8 cellular contexts compared by ENCODE assay signal in the genomic region with DNA sequence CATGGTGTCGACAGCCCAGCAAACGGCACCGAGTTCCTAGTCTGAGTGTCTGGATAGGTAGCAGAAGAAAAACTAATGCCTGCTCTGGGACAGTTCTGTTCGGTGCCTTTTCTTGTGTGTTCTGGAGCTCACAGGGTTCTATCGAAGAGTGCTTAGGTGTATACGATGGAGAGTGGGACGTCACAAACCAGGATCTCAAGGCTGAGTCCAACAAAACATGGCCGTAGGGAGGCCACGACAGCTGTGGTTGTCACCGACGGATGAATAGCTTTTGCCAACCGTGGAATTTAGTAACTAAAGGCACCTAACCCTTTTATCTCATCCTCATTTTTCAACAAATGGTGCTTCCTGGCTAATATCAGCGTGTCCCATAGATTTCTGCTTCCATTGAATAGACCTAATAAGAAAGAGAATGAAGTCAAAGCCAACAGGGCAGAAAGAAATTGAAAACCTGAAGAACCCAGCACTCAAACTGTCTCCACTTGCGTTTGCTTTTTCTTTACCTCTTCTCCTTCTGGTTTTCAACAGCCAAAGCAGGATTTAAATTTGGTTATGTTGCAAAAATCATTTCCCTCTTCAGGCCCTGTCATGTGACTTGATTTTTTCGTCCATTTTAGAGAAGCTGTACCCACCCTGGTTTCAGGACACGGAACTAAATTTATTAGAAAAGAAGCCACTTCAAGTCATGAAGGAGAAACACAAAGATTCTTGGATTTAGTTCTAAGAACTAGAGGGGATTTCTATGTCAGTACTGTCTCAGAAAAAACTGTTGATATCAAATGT. TPM values are rescaled to one million over a fixed set of nuclear protein-coding genes. Genes with fewer than 3 reads are reported as not detected.
DNase-seq lines count a peak whose midpoint lies in the region; ATAC-seq and TF ChIP-seq lines count a peak whose summit lies in the region.

No MANE protein-coding gene starts in this region.

- H3K27me3 Mint-ChIP-seq in activated naive CD8-positive, alpha-beta T cell treated with anti-CD3 and anti-CD28 coated beads, Interleukin-2, amount 50 U/mL, for 24 hours: no peaks in the 10 kb centered on the region

- peak overlapping the region; percentile 99 for H3K4me3 ChIP-seq in HL-60 (replicated peaks; ENCODE audit: insufficient read depth, low read length)
- peak overlapping the region; percentile 87 to 99 for H3K4me3 ChIP-seq in left lung
- peak overlapping the region; percentile 80 for H3K4me3 ChIP-seq in thoracic aorta

- DNase-seq in NCI-H2029 (lab: John Stamatoyannopoulos, UW) (peak; percentile 24), NCI-H2029 treated with DMSO at 0.1 percent for 48 hours (lab: John Stamatoyannopoulos, UW) (no peak), HL-60 (ENCODE audit: low read depth in 1 of 2, low spot score in 1 of 2) (peak in 1 of 2 experiments; percentile 44), left lung (no peak), thoracic aorta (ENCODE audit: low spot score) (no peak), A172 (ENCODE audit: low spot score) (no peak)
- no peak for DNase-seq in activated naive CD8-positive, alpha-beta T cell treated with anti-CD3 and anti-CD28 coated beads, Interleukin-2, amount 50 U/mL, for 24 hours

- peaks cover 7% of the 10 kb centered on the region for H3K9me3 Mint-ChIP-seq in activated naive CD8-positive, alpha-beta T cell treated with anti-CD3 and anti-CD28 coated beads, Interleukin-2, amount 50 U/mL, for 24 hours

- peaks cover 47% of the 10 kb centered on the region for H3K4me1 Mint-ChIP-seq in activated naive CD8-positive, alpha-beta T cell treated with anti-CD3 and anti-CD28 coated beads, Interleukin-2, amount 50 U/mL, for 24 hours

- TF ChIP-seq CTCF in HL-60 (IDR thresholded peaks at IDR 0.05; ENCODE audit: insufficient read depth, low read length) (no peak), left lung (IDR thresholded peaks at IDR 0.05) (no peak), thoracic aorta (IDR thresholded peaks at IDR 0.05) (no peak)

- H3K27ac ChIP-seq in HL-60 (replicated peaks) (peak overlapping the region; percentile 87), left lung (peak overlapping the region; percentile 90 to 98), thoracic aorta (peak overlapping the region; percentile 87 to 91)

- ATAC-seq in activated naive CD8-positive, alpha-beta T cell treated with anti-CD3 and anti-CD28 coated beads, Interleukin-2, amount 50 U/mL, for 24 hours: no peak
- no peak for ATAC-seq in left lung
- ATAC-seq in thoracic aorta (ENCODE audit: insufficient number of reproducible peaks, low FRiP score, low read depth): peak; percentile 6
- no peak for ATAC-seq in GM18861 (IDR thresholded peaks at IDR 0.05; ENCODE audit: unreplicated experiment)

- H3K27me3 ChIP-seq in HL-60 (ENCODE audit: insufficient read depth, poor library complexity, severe bottlenecking) (no peaks in the 10 kb centered on the region), left lung (no peaks in the 10 kb centered on the region), thoracic aorta (replicated peaks; ENCODE audit: insufficient read depth) (no peaks in the 10 kb centered on the region)

- H3K9me3 ChIP-seq in left lung (no peaks in the 10 kb centered on the region), thoracic aorta (no peaks in the 10 kb centered on the region)

- H3K4me3 Mint-ChIP-seq in activated naive CD8-positive, alpha-beta T cell treated with anti-CD3 and anti-CD28 coated beads, Interleukin-2, amount 50 U/mL, for 24 hours: peak overlapping the region; percentile 99

- H3K4me1 ChIP-seq in left lung: peaks cover 0 to 37% of the 10 kb centered on the region in 2 donors
- H3K4me1 ChIP-seq in thoracic aorta (ENCODE audit: control insufficient read depth in 1 of 2, low read depth in 2 of 2): peaks cover 23 to 35% of the 10 kb centered on the region in 2 donors

- H3K27ac Mint-ChIP-seq in activated naive CD8-positive, alpha-beta T cell treated with anti-CD3 and anti-CD28 coated beads, Interleukin-2, amount 50 U/mL, for 24 hours: peak overlapping the region; percentile 83

- intact Hi-C loops in left lung (cut with DNase I): no loop called here

- peaks cover 18% of the 10 kb centered on the region for H3K36me3 Mint-ChIP-seq in activated naive CD8-positive, alpha-beta T cell treated with anti-CD3 and anti-CD28 coated beads, Interleukin-2, amount 50 U/mL, for 24 hours (ENCODE audit: low read depth)

- H3K36me3 ChIP-seq in left lung: peaks cover 0 to 16% of the 10 kb centered on the region in 2 donors
- H3K36me3 ChIP-seq in thoracic aorta: no peaks in the 10 kb centered on the region

RNA-seq across cellular contexts. Expression of gene SYNJ1, which starts 0.8 kb away (rescaled TPM):
- total RNA-seq in left lung (10 to 100 TPM; 17.5 to 26.5 TPM), thoracic aorta (10 to 100 TPM; 10.6 to 19.4 TPM)
- total RNA-seq in A172 (2014; rRNA removed; shearing (Covaris generic)): 6.0 and 6.8 TPM in 2 replicates

RNA-seq across cellular contexts. Expression of gene PAXBP1, which starts 42.9 kb away (rescaled TPM):
- total RNA-seq in left lung (10 to 100 TPM; 22.9 to 27.6 TPM), thoracic aorta (10 to 100 TPM; 37.6 to 81.4 TPM)
- 33.8 and 47.6 TPM in 2 replicates for total RNA-seq in A172 (2014; rRNA removed; shearing (Covaris generic))
